In genomic region chr13:38202730-38203129, GRCh38 we compare ENCODE assay signal across 11 cellular contexts.
DNase-seq lines count a peak whose midpoint lies in the region; ATAC-seq and TF ChIP-seq lines count a peak whose summit lies in the region.
"Had no signal": no experiment of that assay in that cellular context is flagged by ENCODE, and none has a peak within 500 bp of the region (broad histone marks: within the 10 kb centered on the region; RNA-seq: fewer than 3 reads in every experiment).

No MANE protein-coding gene starts in this region.

- no peaks in the 10 kb centered on the region for H3K79me2 ChIP-seq in mammary epithelial cell (ENCODE audit: insufficient read depth, low read length)
- H3K79me2 ChIP-seq: parathyroid adenoma had no signal

- H3K4me3 ChIP-seq in IMR-90 (ENCODE audit: insufficient read depth, low read depth, low read length) (no peak overlapping the region), mammary epithelial cell (replicated peaks in 1 of 3; ENCODE audit: insufficient read depth in 1 of 3, low read depth in 2 of 3, low read length in 3 of 3) (no peak overlapping the region), mucosa of descending colon (no peak overlapping the region), left ventricle myocardium inferior (no peak overlapping the region)
- H3K4me3 ChIP-seq: heart left ventricle had no signal

- no peak overlapping the region for H2AK9ac ChIP-seq in IMR-90 (replicated peaks; ENCODE audit: low read depth, low read length, poor library complexity)

- H4K20me1 ChIP-seq in IMR-90 (ENCODE audit: insufficient read depth, low read length) (no peaks in the 10 kb centered on the region), mammary epithelial cell (ENCODE audit: insufficient read depth, low read length) (no peaks in the 10 kb centered on the region)

- POLR2A ChIA-PET in IMR-90 (lab: Charles Lee; ENCODE audit: unreplicated experiment): interaction anchor here (0.5 kb wide), 1 partner anchor 168 kb away, joined by 3 read pairs; no protein-coding TSS in a partner anchor

- no peak overlapping the region for H4K8ac ChIP-seq in IMR-90 (ENCODE audit: low read depth in 2 of 2, low read length in 2 of 2)

- ATAC-seq in IMR-90 (ENCODE audit: low read depth): no peak
- peak; percentile 38 for ATAC-seq in mucosa of descending colon
- ATAC-seq in HG02759 (IDR thresholded peaks at IDR 0.05; ENCODE audit: unreplicated experiment): no peak
- ATAC-seq in HG03025 (IDR thresholded peaks at IDR 0.05; ENCODE audit: low FRiP score, unreplicated experiment): no peak
- ATAC-seq: heart left ventricle had no signal

- intact Hi-C loops in IMR-90 (cut with micrococcal nuclease) (no loop called here), mammary epithelial cell (cut with micrococcal nuclease) (no loop called here), mucosa of descending colon (cut with DNase I, micrococcal nuclease) (no loop called here), left ventricle myocardium inferior (cut with micrococcal nuclease) (no loop called here)

- no peaks in the 10 kb centered on the region for H3K79me1 ChIP-seq in IMR-90 (ENCODE audit: low read depth in 1 of 2, low read length in 2 of 2)

- TF ChIP-seq RAD21 in IMR-90 (IDR thresholded peaks at IDR 0.05; ENCODE audit: low read length): no peak

- no peak overlapping the region for H3K14ac ChIP-seq in IMR-90 (replicated peaks; ENCODE audit: low read depth, low read length)

- dilution Hi-C loops in IMR-90 (cut with HindIII; ENCODE audit: low sequenced_read_pairs, unreplicated experiment): no loop called here
- dilution Hi-C loops in mammary epithelial cell (cut with HindIII; ENCODE audit: low sequenced_read_pairs): no loop called here

- no peak overlapping the region for H2BK5ac ChIP-seq in IMR-90 (ENCODE audit: low read depth, low read length, poor library complexity, severe bottlenecking)

- H4K5ac ChIP-seq in IMR-90 (ENCODE audit: low read depth, low read length): no peak overlapping the region

- H3K4me1 ChIP-seq in IMR-90 (ENCODE audit: control insufficient read depth, insufficient read depth, low read length) (no peaks in the 10 kb centered on the region), mammary epithelial cell (ENCODE audit: insufficient read depth, low read length) (no peaks in the 10 kb centered on the region), mucosa of descending colon (ENCODE audit: low read depth) (no peaks in the 10 kb centered on the region), left ventricle myocardium inferior (no peaks in the 10 kb centered on the region)
- H3K4me1 ChIP-seq: heart left ventricle, parathyroid adenoma had no signal

- no peak overlapping the region for H3K23ac ChIP-seq in IMR-90 (ENCODE audit: low read depth, low read length)

- H3K27me3 ChIP-seq in IMR-90 (ENCODE audit: control insufficient read depth, insufficient read depth, low read length) (no peaks in the 10 kb centered on the region), mammary epithelial cell (ENCODE audit: insufficient read depth, low read length) (no peaks in the 10 kb centered on the region), left ventricle myocardium inferior (ENCODE audit: low read depth) (no peaks in the 10 kb centered on the region)
- H3K27me3 ChIP-seq: heart left ventricle had no signal

- H3K18ac ChIP-seq in IMR-90 (ENCODE audit: low read depth, low read length): no peak overlapping the region

- no peaks in the 10 kb centered on the region for H3K36me3 ChIP-seq in IMR-90 (ENCODE audit: control insufficient read depth, insufficient read depth, low read length)
- no peaks in the 10 kb centered on the region for H3K36me3 ChIP-seq in mammary epithelial cell (ENCODE audit: insufficient read depth, low read length)
- no peaks in the 10 kb centered on the region for H3K36me3 ChIP-seq in mucosa of descending colon (ENCODE audit: low read depth)
- H3K36me3 ChIP-seq in left ventricle myocardium inferior: no peaks in the 10 kb centered on the region
- H3K36me3 ChIP-seq: heart left ventricle had no signal

- in situ Hi-C loops in IMR-90 (cut with MboI; ENCODE audit: low sequenced_read_pairs) (loop anchor here (25.0 kb wide), 2 partner anchors 565 to 1115 kb away; no protein-coding TSS in a partner anchor), mammary epithelial cell (cut with MboI; ENCODE audit: low sequenced_read_pairs in 2 of 2) (no loop called here)

- H2BK20ac ChIP-seq in IMR-90 (ENCODE audit: low read depth, low read length): no peak overlapping the region

- H3K9ac ChIP-seq in IMR-90 (ENCODE audit: low read depth, low read length) (no peak overlapping the region), mammary epithelial cell (ENCODE audit: insufficient read depth, low read length) (no peak overlapping the region)
- H3K9ac ChIP-seq: parathyroid adenoma had no signal

- H3K9me1 ChIP-seq in IMR-90 (ENCODE audit: insufficient read depth, low read length): no peaks in the 10 kb centered on the region

- no peak overlapping the region for H2BK120ac ChIP-seq in IMR-90 (ENCODE audit: low read depth, low read length)

- no peak overlapping the region for H4K91ac ChIP-seq in IMR-90 (ENCODE audit: insufficient read depth, low read depth, low read length)

- CTCF ChIA-PET in IMR-90 (lab: Yijun Ruan, JAX): no interaction called here
- CTCF ChIA-PET in mammary epithelial cell (lab: Charles Lee; ENCODE audit: low non-redundant PET): no interaction called here

- no peak overlapping the region for H3K4me2 ChIP-seq in IMR-90 (ENCODE audit: low read depth, low read length)
- peak overlapping the region; percentile 23 for H3K4me2 ChIP-seq in mammary epithelial cell (ENCODE audit: insufficient read depth, low read depth, low read length)

- no CpG with 5 or more reads among the region's 5 CpGs for WGBS in IMR-90 (ENCODE audit: extremely low coverage in 2 of 2, insufficient read length in 1 of 2), 2 experiments
- 32% methylated on average over 5 of the region's 5 CpGs for WGBS in mammary epithelial cell (ENCODE audit: low coverage, missing lambda C conversion rate)

- no peak overlapping the region for H3K56ac ChIP-seq in IMR-90 (ENCODE audit: extremely low read depth, insufficient read depth, low read length)

- no peak overlapping the region for H2BK15ac ChIP-seq in IMR-90 (ENCODE audit: low read depth, low read length)

- H3K27ac ChIP-seq in IMR-90 (ENCODE audit: insufficient read depth, low read length) (no peak overlapping the region), mammary epithelial cell (ENCODE audit: insufficient read depth, low read depth, low read length) (no peak overlapping the region), left ventricle myocardium inferior (replicated peaks) (no peak overlapping the region)
- H3K27ac ChIP-seq: heart left ventricle, parathyroid adenoma had no signal

- DNase-seq in GM03348 (ENCODE audit: low spot score): peak; percentile 37
- DNase-seq in IMR-90: peak; percentile 2
- peak; percentile 78 for DNase-seq in mammary epithelial cell
- DNase-seq in mucosa of descending colon: no peak
- DNase-seq in left ventricle myocardium inferior: no peak
- DNase-seq in NCI-H1092 treated with DMSO at 0.1 percent for 48 hours (lab: John Stamatoyannopoulos, UW): no peak
- DNase-seq: heart left ventricle; stimulated activated CD4-positive, alpha-beta T cell treated with anti-CD3 and anti-CD28 coated beads, Interleukin-12 subunit alpha, Interleukin-12 subunit beta, amount 100 ng/mL, for 4 hours had no signal

- no peak overlapping the region for H3K4ac ChIP-seq in IMR-90 (ENCODE audit: low read depth, low read length)

- no TSS peak for BruUV-seq in IMR-90 (replicated peaks; lab: Mats Ljungman, UMichigan)
- no TSS peak for BruUV-seq in mammary epithelial cell (replicated peaks; lab: Mats Ljungman, UMichigan)

- TF ChIP-seq POLR2A in IMR-90 (IDR thresholded peaks at IDR 0.05; ENCODE audit: low read depth, low read length): no peak

- H2AK5ac ChIP-seq in IMR-90 (ENCODE audit: low read depth, low read length): no peak overlapping the region

- no peak overlapping the region for H2AFZ ChIP-seq in IMR-90 (replicated peaks; ENCODE audit: low read length, poor library complexity)
- H2AFZ ChIP-seq in mammary epithelial cell (ENCODE audit: low read depth, low read length): no peak overlapping the region
- H2AFZ ChIP-seq: parathyroid adenoma had no signal

- H3K9me3 ChIP-seq in IMR-90 (ENCODE audit: control insufficient read depth, insufficient read depth, low read length) (no peaks in the 10 kb centered on the region), mammary epithelial cell (replicated peaks; ENCODE audit: insufficient read depth, low read length) (no peaks in the 10 kb centered on the region), mucosa of descending colon (no peaks in the 10 kb centered on the region), left ventricle myocardium inferior (replicated peaks) (no peaks in the 10 kb centered on the region)
- H3K9me3 ChIP-seq: heart left ventricle had no signal

- TF ChIP-seq CTCF in IMR-90 (conservative IDR thresholded peaks at IDR 0.05; ENCODE audit: low read depth, low read length): no peak
- no peak for TF ChIP-seq CTCF in mammary epithelial cell (conservative IDR thresholded peaks at IDR 0.05 in 1 of 2, IDR thresholded peaks at IDR 0.05 in 1 of 2; ENCODE audit: extremely low read depth in 1 of 2, insufficient read depth in 1 of 2, low read depth in 1 of 2, low read length in 2 of 2)
- TF ChIP-seq CTCF in mucosa of descending colon (IDR thresholded peaks at IDR 0.05): no peak
- no peak for TF ChIP-seq CTCF in left ventricle myocardium inferior (IDR thresholded peaks at IDR 0.05; ENCODE audit: borderline replicate concordance)

TF ChIP-seq in IMR-90, 13 proteins besides CTCF, POLR2A, EP300 and RAD21 (continues in another document):
- TF ChIP-seq CHD1 (IDR thresholded peaks at IDR 0.05; ENCODE audit: low read depth, low read length): no peak
- TF ChIP-seq NFE2L2 (IDR thresholded peaks at IDR 0.05; ENCODE audit: low read depth, low read length): no peak
- no peak for TF ChIP-seq RCOR1 (IDR thresholded peaks at IDR 0.05; ENCODE audit: insufficient replicate concordance, low read length)
- no peak for TF ChIP-seq MAZ (IDR thresholded peaks at IDR 0.05; ENCODE audit: borderline replicate concordance, low read depth, low read length)
- no peak for TF ChIP-seq SMC3 (IDR thresholded peaks at IDR 0.05; ENCODE audit: low read depth, low read length)
- no peak for TF ChIP-seq MXI1 (IDR thresholded peaks at IDR 0.05; ENCODE audit: borderline replicate concordance, low read depth, low read length)
- no peak for TF ChIP-seq MAFK (IDR thresholded peaks at IDR 0.05; ENCODE audit: low read depth, low read length)
- TF ChIP-seq BHLHE40 (IDR thresholded peaks at IDR 0.05; ENCODE audit: low read depth, low read length): no peak
- no peak for TF ChIP-seq USF2 (IDR thresholded peaks at IDR 0.05; ENCODE audit: low read depth, low read length)
- TF ChIP-seq FOS (IDR thresholded peaks at IDR 0.05; ENCODE audit: low read depth, low read length): no peak

Comparison
In these comparisons a context has a peak if more than half of its experiments do, and no peak if none do; other contexts are left out.
1. DNase-seq: peak in GM03348 (single experiment), IMR-90 (single experiment) and mammary epithelial cell (single experiment); none in mucosa of descending colon (0 of 3), left ventricle myocardium inferior (single experiment) and NCI-H1092 treated with DMSO at 0.1 percent for 48 hours (single experiment).